In the genomic region with DNA sequence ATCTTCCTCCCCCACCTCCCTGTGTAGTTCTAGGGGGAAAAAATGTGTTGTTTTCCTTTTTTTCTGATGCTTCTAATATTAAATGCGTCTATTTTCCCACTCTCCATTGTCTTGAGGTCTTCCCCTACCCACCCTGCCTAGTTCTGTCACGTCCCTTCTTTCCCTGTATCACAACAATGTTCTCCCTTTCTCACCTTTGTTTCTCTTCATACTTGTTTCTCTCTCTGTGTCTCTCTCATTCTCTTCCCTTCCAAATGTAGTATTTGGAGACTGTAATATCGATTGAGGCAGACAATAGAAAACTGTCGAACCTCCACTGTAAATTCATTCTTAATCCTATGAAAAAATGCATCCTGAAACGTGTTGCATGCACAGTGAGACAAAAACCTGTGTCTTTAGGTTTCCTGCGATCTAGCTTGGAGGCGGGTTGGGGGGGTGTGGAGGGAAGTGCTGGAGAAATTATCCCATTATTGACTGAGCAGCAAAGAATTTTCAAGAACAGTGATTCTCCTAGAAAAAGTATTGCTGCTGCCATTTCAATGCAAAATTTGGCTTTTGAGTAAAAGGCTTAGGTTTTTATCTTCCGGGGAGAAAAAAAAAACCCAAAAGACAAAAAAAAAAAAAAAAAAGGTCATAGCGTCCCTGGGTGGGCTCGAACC, we compare ENCODE assay signal across 8 cellular contexts. TPM values are rescaled to one million over a fixed set of nuclear protein-coding genes. Genes with fewer than 3 reads are reported as not detected.
DNase-seq lines count a peak whose midpoint lies in the region; ATAC-seq, FAIRE-seq and TF ChIP-seq lines count a peak whose summit lies in the region.

No MANE protein-coding gene starts in this region.

- H3K36me3 ChIP-seq in A673 (ENCODE audit: insufficient read depth, low read length, poor library complexity, severe bottlenecking) (peaks cover 3% of the 10 kb centered on the region), GM06990 (ENCODE audit: control insufficient read depth, insufficient read depth, low read length) (peaks cover 7% of the 10 kb centered on the region), SJCRH30 (peaks cover 8% of the 10 kb centered on the region; the same call in 1 of the 2 replicates), esophagus muscularis mucosa (peaks cover 7 to 24% (median 19%) of the 10 kb centered on the region in 4 donors), skeletal muscle satellite cell (ENCODE audit: insufficient read depth, low read length) (peaks cover 17% of the 10 kb centered on the region)

- POLR2A ChIA-PET in A673 (lab: Charles Lee; ENCODE audit: low non-redundant PET): no interaction called here

- H3K9ac ChIP-seq in skeletal muscle satellite cell (ENCODE audit: low read depth, low read length): no peak overlapping the region

- TF ChIP-seq POLR2A in esophagus muscularis mucosa (IDR thresholded peaks at IDR 0.05; ENCODE audit: low read depth) (no peak), GM12891 (IDR thresholded peaks at IDR 0.05; ENCODE audit: low read depth, low read length) (no peak)

- H3K27me3 ChIP-seq in A673 (replicated peaks; ENCODE audit: insufficient read depth, low read depth, low read length, poor library complexity) (no peaks in the 10 kb centered on the region), GM06990 (replicated peaks; ENCODE audit: control insufficient read depth, insufficient read depth, low read length) (no peaks in the 10 kb centered on the region; the same call in 1 of the 2 replicates), SJCRH30 (no peaks in the 10 kb centered on the region), esophagus muscularis mucosa (peaks cover 0 to 6% (median 0%) of the 10 kb centered on the region in 4 donors), skeletal muscle satellite cell (ENCODE audit: control insufficient read depth, insufficient read depth, low read length) (no peaks in the 10 kb centered on the region)

- intact Hi-C loops in A673 (cut with micrococcal nuclease; ENCODE audit: unreplicated experiment): loop anchor here (5.0 kb wide), 1 partner anchor 116 kb away; no protein-coding TSS in a partner anchor
- intact Hi-C loops in esophagus muscularis mucosa (cut with DNase I): no loop called here

- CTCF ChIA-PET in A673 (lab: Charles Lee): no interaction called here

- ATAC-seq in HG03159 (IDR thresholded peaks at IDR 0.05; ENCODE audit: unreplicated experiment): no peak

- H3K4me3 ChIP-seq in A673 (ENCODE audit: low read depth, low read length, poor library complexity, severe bottlenecking) (peak overlapping the region; percentile 81), GM06990 (replicated peaks; ENCODE audit: low read depth, low read length) (peak overlapping the region; percentile 86), SJCRH30 (peak overlapping the region; percentile 72), esophagus muscularis mucosa (peak overlapping the region; percentile 84 to 97 (median 92)), skeletal muscle satellite cell (ENCODE audit: low read length) (peak overlapping the region; percentile 51)

- no TSS peak for BruUV-seq in A673 (replicated peaks; lab: Mats Ljungman, UMichigan)

- H3K4me1 ChIP-seq in A673 (ENCODE audit: insufficient read depth, low read length, poor library complexity, severe bottlenecking): peaks cover 21% of the 10 kb centered on the region
- peaks cover 17% of the 10 kb centered on the region for H3K4me1 ChIP-seq in SJCRH30
- H3K4me1 ChIP-seq in esophagus muscularis mucosa: peaks cover 56 to 86% (median 73%) of the 10 kb centered on the region in 4 donors
- H3K4me1 ChIP-seq in skeletal muscle satellite cell (ENCODE audit: control insufficient read depth, insufficient read depth, low read length): peaks cover 28% of the 10 kb centered on the region

- no peak overlapping the region for H3K27ac ChIP-seq in A673 (ENCODE audit: low read depth, low read length, poor library complexity, severe bottlenecking)
- no peak overlapping the region for H3K27ac ChIP-seq in SJCRH30
- peak overlapping the region; percentile 89 to 97 (median 94) for H3K27ac ChIP-seq in esophagus muscularis mucosa (replicated peaks in 1 of 4)

- WGBS in esophagus muscularis mucosa: 9% methylated on average over 10 of the region's 10 CpGs

- H3K9me3 ChIP-seq in A673 (ENCODE audit: low read depth, low read length, poor library complexity, severe bottlenecking) (no peaks in the 10 kb centered on the region), SJCRH30 (replicated peaks) (no peaks in the 10 kb centered on the region), esophagus muscularis mucosa (no peaks in the 10 kb centered on the region), skeletal muscle satellite cell (replicated peaks; ENCODE audit: low read length) (no peaks in the 10 kb centered on the region)

- TF ChIP-seq EP300 in esophagus muscularis mucosa (IDR thresholded peaks at IDR 0.05): no peak

- FAIRE-seq in GM12891 (lab: Jason Lieb, UNC): no peak

- DNase-seq in A673 (ENCODE audit: low spot score): peak; percentile 48
- no peak for DNase-seq in GM06990 (ENCODE audit: extremely low read depth, insufficient read length)
- peak in 1 of 2 experiments; percentile 35 for DNase-seq in SJCRH30
- DNase-seq in esophagus muscularis mucosa (ENCODE audit: extremely low spot score): no peak
- no peak for DNase-seq in GM12891 (ENCODE audit: insufficient read length, low spot score)
- no peak for DNase-seq in Ammon's horn (ENCODE audit: low spot score)

- H3K4me2 ChIP-seq in skeletal muscle satellite cell (ENCODE audit: low read length): peak overlapping the region; percentile 72

- TF ChIP-seq CTCF in A673 (conservative IDR thresholded peaks at IDR 0.05; ENCODE audit: low read depth, low read length) (no peak), GM06990 (IDR thresholded peaks at IDR 0.05; ENCODE audit: insufficient read depth, low read length, poor library complexity, severe bottlenecking) (no peak), esophagus muscularis mucosa (IDR thresholded peaks at IDR 0.05) (no peak)

TF ChIP-seq in GM12891, 5 proteins besides CTCF, POLR2A, EP300 and RAD21:
- TF ChIP-seq SPI1 (IDR thresholded peaks at IDR 0.05; ENCODE audit: low read depth, low read length) (no peak), PAX5 (IDR thresholded peaks at IDR 0.05; ENCODE audit: insufficient read depth, low read length, severe bottlenecking) (no peak), POLR2AphosphoS5 (IDR thresholded peaks at IDR 0.05; ENCODE audit: low read depth, low read length) (no peak), POU2F2 (IDR thresholded peaks at IDR 0.05; ENCODE audit: low read depth, low read length) (no peak), TAF1 (IDR thresholded peaks at IDR 0.05; ENCODE audit: low read depth, low read length) (no peak)

RNA-seq across cellular contexts. Expression of a gene that starts 1.3 kb away (rescaled TPM):
- total RNA-seq in A673 (2021) (217 and 232 TPM in 2 replicates), esophagus muscularis mucosa (100 to 1,000 TPM; 122 to 158 (median 137) TPM)
- 239 and 280 TPM in 2 replicates for total RNA-seq in SJCRH30 (2014; rRNA removed; shearing (Covaris generic))
- total RNA-seq in skeletal muscle satellite cell (2012; rRNA removed): 460 and 486 TPM in 2 replicates
- 253 TPM for polyA plus RNA-seq in GM12891 (2012; ENCODE audit: low read depth, missing spikeins)

RNA-seq across cellular contexts. Expression of a gene that starts 3.1 kb away (rescaled TPM):
- total RNA-seq in A673 (2021) (34.4 and 42.0 TPM in 2 replicates), esophagus muscularis mucosa (10 to 100 TPM; 10.3 to 15.7 (median 12.4) TPM)
- total RNA-seq in SJCRH30 (2014; rRNA removed; shearing (Covaris generic)): 10.7 and 13.8 TPM in 2 replicates
- 1.8 and 3.1 TPM in 2 replicates for total RNA-seq in skeletal muscle satellite cell (2012; rRNA removed)
- polyA plus RNA-seq in GM12891 (2012; ENCODE audit: low read depth, missing spikeins): 21.5 TPM

RNA-seq across cellular contexts. Expression of a gene that starts 21.1 kb away (rescaled TPM):
- total RNA-seq in A673 (2021) (6.6 and 8.5 TPM in 2 replicates), esophagus muscularis mucosa (10 to 100 TPM; 10.1 to 18.5 (median 18.0) TPM)
- 11.6 and 14.5 TPM in 2 replicates for total RNA-seq in SJCRH30 (2014; rRNA removed; shearing (Covaris generic))
- 2.8 and 6.1 TPM in 2 replicates for total RNA-seq in skeletal muscle satellite cell (2012; rRNA removed)
- polyA plus RNA-seq in GM12891 (2012; ENCODE audit: low read depth, missing spikeins): 4.7 TPM

RNA-seq across cellular contexts. Expression of a gene that starts 46.2 kb away (rescaled TPM):
- 41.4 and 59.5 TPM in 2 replicates for total RNA-seq in A673 (2021)
- total RNA-seq in SJCRH30 (2014; rRNA removed; shearing (Covaris generic)): 24.2 and 35.5 TPM in 2 replicates
- total RNA-seq in esophagus muscularis mucosa: 10 to 100 TPM; 62.7 to 83.6 (median 73.0) TPM
- 14.7 and 17.5 TPM in 2 replicates for total RNA-seq in skeletal muscle satellite cell (2012; rRNA removed)
- polyA plus RNA-seq in GM12891 (2012; ENCODE audit: low read depth, missing spikeins): 34.8 TPM

RNA-seq across cellular contexts. Expression of a gene that starts 48.1 kb away (rescaled TPM):
- total RNA-seq in A673 (2021) (28.0 and 35.7 TPM in 2 replicates), esophagus muscularis mucosa (10 to 100 TPM; 39.5 to 72.1 (median 53.2) TPM)
- 39.8 and 41.8 TPM in 2 replicates for total RNA-seq in SJCRH30 (2014; rRNA removed; shearing (Covaris generic))
- total RNA-seq in skeletal muscle satellite cell (2012; rRNA removed): 37.3 and 41.1 TPM in 2 replicates
- polyA plus RNA-seq in GM12891 (2012; ENCODE audit: low read depth, missing spikeins): 13.0 TPM

Comparison
In these comparisons a context has a peak if more than half of its experiments do, and no peak if none do; other contexts are left out.
1. H3K27ac ChIP-seq: peak in esophagus muscularis mucosa (4 of 4); none in A673 (single experiment) and SJCRH30 (single experiment).
2. Peak in every context shown above with its lines, with median percentiles within 50 percentile points of each other: H3K4me3 ChIP-seq.